12 cellular contexts compared by ENCODE assay signal in the genomic region with DNA sequence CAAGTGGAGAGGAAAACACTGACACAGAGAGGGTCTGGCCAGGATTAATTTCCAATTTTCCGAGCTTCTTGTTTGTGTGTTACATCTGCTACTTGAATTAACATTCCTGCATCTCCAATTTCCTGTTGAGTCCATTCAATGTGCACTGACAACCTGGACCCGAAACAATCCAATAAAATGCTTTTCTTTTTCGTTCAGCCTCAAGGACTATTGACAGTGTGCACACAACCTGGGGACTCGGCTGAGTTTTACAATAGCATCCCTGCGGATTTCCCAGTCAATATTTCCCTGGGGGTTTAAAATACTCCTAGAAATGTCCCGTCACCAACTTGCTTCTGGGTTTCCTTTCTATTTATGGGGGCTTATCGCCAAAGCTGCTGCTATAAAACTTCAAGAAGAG.
A peak's percentile ranks its signal among the peaks of the same experiment; 100 is the strongest.
DNase-seq lines count a peak whose midpoint lies in the region; ATAC-seq lines count a peak whose summit lies in the region.
"Had no signal": no experiment of that assay in that cellular context is flagged by ENCODE, and none has a peak within 500 bp of the region (broad histone marks: within the 10 kb centered on the region; RNA-seq: fewer than 3 reads in every experiment).

No MANE protein-coding gene starts in this region.

- no peak for ATAC-seq in HG02610 (IDR thresholded peaks at IDR 0.05; ENCODE audit: unreplicated experiment)
- ATAC-seq: CD8-positive, alpha-beta T cell had no signal

- DNase-seq in NCI-H82 (lab: John Stamatoyannopoulos, UW), result peak; percentile 22
- DNase-seq in NCI-H82 treated with DMSO at 0.1 percent for 48 hours (lab: John Stamatoyannopoulos, UW; ENCODE audit: unreplicated experiment), result no peak
- peak; percentile 47 for DNase-seq in NCI-H128 (lab: John Stamatoyannopoulos, UW; ENCODE audit: unreplicated experiment)
- DNase-seq in NCI-H524 (lab: John Stamatoyannopoulos, UW), result peak; percentile 38 to 75
- DNase-seq in stimulated activated CD4-positive, alpha-beta T cell treated with anti-CD3 and anti-CD28 coated beads, Interleukin-2, amount 100 ng/mL, for 24 hours, result no peak
- DNase-seq in globus pallidus (ENCODE audit: low spot score), result no peak
- DNase-seq: BE2C; CD8-positive, alpha-beta T cell; NCI-H226; PC-9; T-helper 9 cell had no signal

Comparison
In these comparisons a context has a peak if more than half of its experiments do, and no peak if none do; other contexts are left out.
1. DNase-seq: peak in NCI-H82 (single experiment), NCI-H128 (single experiment) and NCI-H524 (2 of 2); none in NCI-H82 treated with DMSO at 0.1 percent for 48 hours (single experiment), stimulated activated CD4-positive, alpha-beta T cell treated with anti-CD3 and anti-CD28 coated beads, Interleukin-2, amount 100 ng/mL, for 24 hours (0 of 2) and globus pallidus (single experiment).